1 cellular context compared by ENCODE assay signal in the genomic region with DNA sequence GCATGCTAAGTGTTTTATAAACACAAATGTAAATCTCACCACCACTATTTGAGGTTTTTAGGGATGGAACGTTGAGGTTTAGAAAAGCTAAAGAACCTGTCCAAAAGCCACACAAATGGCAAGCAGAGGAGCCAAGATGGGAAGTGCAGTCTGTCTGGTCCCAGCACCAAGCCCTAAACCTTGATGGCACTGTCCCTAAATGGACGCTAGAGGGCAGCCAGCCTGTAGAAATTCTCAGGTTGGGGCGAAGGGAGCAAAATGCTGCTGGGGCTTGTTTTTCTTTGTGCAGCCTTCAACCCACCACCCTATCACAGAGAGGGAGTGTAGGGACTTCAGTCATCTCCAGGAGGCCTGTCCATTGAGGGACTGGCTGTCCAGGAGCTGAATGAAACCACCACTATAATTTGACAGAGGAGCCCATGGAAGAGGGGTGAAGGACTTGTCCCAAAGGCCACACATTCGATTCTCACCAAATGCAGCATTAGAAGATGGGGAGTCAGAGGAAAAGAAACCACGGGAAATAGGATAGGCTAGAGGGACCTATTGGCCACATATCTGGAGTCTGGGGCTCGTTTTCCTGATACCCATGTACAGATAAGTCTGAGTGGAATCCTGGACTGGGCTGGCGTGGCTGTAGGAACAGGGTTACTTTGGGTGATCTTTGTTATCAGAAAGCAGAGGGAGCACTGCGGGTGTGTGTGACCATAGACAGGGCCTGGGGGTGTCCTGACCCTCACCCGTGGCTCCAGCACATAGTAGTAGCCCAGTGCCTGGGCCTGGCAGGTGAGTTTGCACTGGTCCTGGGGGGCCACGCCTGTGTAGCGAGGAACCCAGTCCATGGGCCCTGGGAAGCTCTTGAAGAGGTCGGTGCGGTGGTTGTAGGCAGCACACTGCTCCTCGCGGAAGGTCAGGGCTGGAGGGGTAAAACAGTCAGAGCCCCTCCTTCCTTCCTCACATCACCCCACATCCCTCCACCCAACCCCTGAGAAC.
A peak's percentile ranks its signal among the peaks of the same experiment; 100 is the strongest.
TF ChIP-seq lines count a peak whose summit lies in the region.

No MANE protein-coding gene starts in this region.

TF ChIP-seq in K562, 482 proteins besides CTCF, POLR2A, EP300 and RAD21 (continued from another document):
- TF ChIP-seq, protein P1, sequence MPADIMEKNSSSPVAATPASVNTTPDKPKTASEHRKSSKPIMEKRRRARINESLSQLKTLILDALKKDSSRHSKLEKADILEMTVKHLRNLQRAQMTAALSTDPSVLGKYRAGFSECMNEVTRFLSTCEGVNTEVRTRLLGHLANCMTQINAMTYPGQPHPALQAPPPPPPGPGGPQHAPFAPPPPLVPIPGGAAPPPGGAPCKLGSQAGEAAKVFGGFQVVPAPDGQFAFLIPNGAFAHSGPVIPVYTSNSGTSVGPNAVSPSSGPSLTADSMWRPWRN (IDR thresholded peaks at IDR 0.05; ENCODE audit: low read depth) = no peak
- TF ChIP-seq ELF1 (tag; IDR thresholded peaks at IDR 0.05) (no peak), MAFG (tag; conservative IDR thresholded peaks at IDR 0.05) (no peak), HMG20B (CRISPR knock-in tag; IDR thresholded peaks at IDR 0.05) (no peak), LEF1 (IDR thresholded peaks at IDR 0.05) (no peak), ZBTB33 (CRISPR knock-in tag; IDR thresholded peaks at IDR 0.05) (peak; percentile 29; the same call in 1 of the 2 replicates), ZBTB8A (IDR thresholded peaks at IDR 0.05; ENCODE audit: partially characterized antibody) (no peak), ZC3H11A (IDR thresholded peaks at IDR 0.05; ENCODE audit: low read depth, low read length) (0 out of 2 replicates have a peak, but pooled peaks have one; percentile 30), DMBX1 (CRISPR knock-in tag; IDR thresholded peaks at IDR 0.05; ENCODE audit: borderline replicate concordance) (no peak), XRCC5 (IDR thresholded peaks at IDR 0.05; ENCODE audit: low read depth, low read length) (peak; percentile 91), SNIP1 (IDR thresholded peaks at IDR 0.05; ENCODE audit: low read depth) (no peak), DEAF1 (CRISPR knock-in tag; IDR thresholded peaks at IDR 0.05) (peak; percentile 40; the same call in 1 of the 2 replicates), EHMT2 (IDR thresholded peaks at IDR 0.05) (no peak), POLR2B (IDR thresholded peaks at IDR 0.05; ENCODE audit: low read depth, partially characterized antibody) (no peak), MECOM (CRISPR knock-in tag; IDR thresholded peaks at IDR 0.05) (no peak), NFXL1 (CRISPR knock-in tag; IDR thresholded peaks at IDR 0.05) (no peak), RBM34 (IDR thresholded peaks at IDR 0.05; ENCODE audit: borderline replicate concordance, insufficient read depth, low read length) (no peak), L3MBTL2 (IDR thresholded peaks at IDR 0.05) (no peak), ATF4 (CRISPR knock-in tag; IDR thresholded peaks at IDR 0.05) (no peak), U2AF1 (optimal IDR thresholded peaks at IDR 0.05; ENCODE audit: low read depth, low read length) (no peak), E2F3 (CRISPR knock-in tag; IDR thresholded peaks at IDR 0.05) (no peak), ZNF507 (tag; conservative IDR thresholded peaks at IDR 0.05) (no peak)
- TF ChIP-seq, protein P2, sequence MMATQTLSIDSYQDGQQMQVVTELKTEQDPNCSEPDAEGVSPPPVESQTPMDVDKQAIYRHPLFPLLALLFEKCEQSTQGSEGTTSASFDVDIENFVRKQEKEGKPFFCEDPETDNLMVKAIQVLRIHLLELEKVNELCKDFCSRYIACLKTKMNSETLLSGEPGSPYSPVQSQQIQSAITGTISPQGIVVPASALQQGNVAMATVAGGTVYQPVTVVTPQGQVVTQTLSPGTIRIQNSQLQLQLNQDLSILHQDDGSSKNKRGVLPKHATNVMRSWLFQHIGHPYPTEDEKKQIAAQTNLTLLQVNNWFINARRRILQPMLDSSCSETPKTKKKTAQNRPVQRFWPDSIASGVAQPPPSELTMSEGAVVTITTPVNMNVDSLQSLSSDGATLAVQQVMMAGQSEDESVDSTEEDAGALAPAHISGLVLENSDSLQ (IDR thresholded peaks at IDR 0.05) = peak; percentile 21; the same call in 1 of the 2 replicates
